In the genomic region with DNA sequence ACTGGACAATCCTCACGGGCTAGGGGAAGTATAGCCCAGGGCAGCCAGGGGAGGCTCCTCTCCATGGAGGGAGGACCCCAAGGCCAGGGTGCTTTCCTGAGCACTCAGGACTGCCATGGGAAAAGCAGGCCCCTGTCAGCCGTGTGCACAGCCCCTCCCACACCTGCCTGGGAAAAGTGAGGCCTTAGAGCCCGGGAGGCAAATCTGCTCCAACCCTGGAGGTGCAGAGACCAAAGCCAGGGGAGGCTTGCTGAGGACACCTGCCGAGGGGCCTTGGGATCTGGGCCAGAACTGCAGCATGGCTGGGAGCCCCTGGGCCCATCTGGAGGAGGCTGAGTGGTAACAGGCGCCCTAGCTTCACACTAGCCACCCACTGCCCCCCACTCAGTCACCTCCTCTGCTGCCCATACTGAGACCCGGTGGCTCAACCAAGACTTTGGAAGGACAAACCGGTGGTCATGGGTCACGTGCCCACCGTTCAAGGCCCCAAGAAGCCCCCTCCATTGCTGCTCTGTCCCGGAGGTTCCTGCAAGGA, we compare ENCODE assay signal across 1 cellular context.
TF ChIP-seq lines count a peak whose summit lies in the region.

No MANE protein-coding gene starts in this region.

TF ChIP-seq in HEK293, 187 proteins besides CTCF, POLR2A, EP300 and RAD21:
- TF ChIP-seq PRDM2 (tag by site-specific recombination; IDR thresholded peaks at IDR 0.05; ENCODE audit: borderline replicate concordance) (no peak), ZFHX2 (tag by site-specific recombination; conservative IDR thresholded peaks at IDR 0.05) (peak; percentile 18; the same call in 1 of the 2 replicates), GLIS1 (tag by site-specific recombination; IDR thresholded peaks at IDR 0.05) (peak; percentile 39), GLIS2 (tag by site-specific recombination; IDR thresholded peaks at IDR 0.05) (peak; percentile 31; the same call in 1 of the 2 replicates)
